8 cellular contexts compared by ENCODE assay signal in the genomic region with DNA sequence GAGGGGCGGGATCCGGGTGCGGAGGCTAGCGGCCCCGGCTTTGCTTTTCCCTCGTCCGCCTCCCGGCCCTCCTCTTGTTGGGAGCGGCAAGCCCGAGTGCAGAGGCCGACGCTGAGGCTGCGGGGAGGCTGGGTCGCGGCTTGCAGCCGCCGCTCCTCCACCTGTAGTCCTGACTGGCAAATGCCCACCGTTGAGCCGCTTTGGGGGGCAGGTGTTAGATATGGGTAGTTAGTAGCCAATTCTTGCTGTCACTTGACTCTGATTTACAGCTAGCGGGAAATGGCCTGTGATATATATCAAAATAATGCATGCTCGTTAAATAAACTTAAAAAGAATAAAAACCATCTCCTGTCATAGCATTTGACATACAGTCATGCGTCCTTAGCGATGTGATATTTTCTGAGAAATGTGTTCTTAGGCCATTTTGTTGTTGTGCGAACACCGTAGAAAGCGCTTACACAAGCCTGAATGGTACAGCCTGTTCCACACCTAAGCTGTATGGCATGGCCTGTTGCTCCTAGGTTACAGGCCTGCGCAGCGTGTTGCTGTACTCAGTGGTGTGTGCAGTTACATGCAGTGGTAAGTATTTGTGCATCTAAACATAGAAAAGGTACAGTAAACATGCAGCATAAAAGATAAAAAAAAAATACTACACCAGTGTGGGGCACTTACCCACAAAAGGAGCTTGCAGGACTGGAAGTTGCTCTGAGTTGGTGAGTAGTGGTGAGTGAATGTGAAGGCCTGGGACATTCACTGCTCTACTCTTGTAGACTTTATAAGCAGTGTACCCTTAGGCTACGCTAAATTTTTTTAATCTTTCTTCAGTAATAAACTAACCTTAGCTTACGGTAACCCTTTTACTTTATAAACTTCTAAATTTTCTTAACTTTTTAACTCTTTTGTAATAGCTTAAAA. TPM values are rescaled to one million over a fixed set of nuclear protein-coding genes. Genes with fewer than 3 reads are reported as not detected.
DNase-seq lines count a peak whose midpoint lies in the region; ATAC-seq and TF ChIP-seq lines count a peak whose summit lies in the region.

No MANE protein-coding gene starts in this region.

- H3K9me3 ChIP-seq in ES-I3 (ENCODE audit: control insufficient read depth, insufficient read depth, low read length) (no peaks in the 10 kb centered on the region), T-helper 17 cell (ENCODE audit: control insufficient read depth, low read length, poor library complexity, severe bottlenecking) (no peaks in the 10 kb centered on the region), endocrine pancreas (ENCODE audit: control insufficient read depth, low read length) (no peaks in the 10 kb centered on the region), mononuclear cell (ENCODE audit: low read depth, low read length) (no peaks in the 10 kb centered on the region), upper lobe of left lung (no peaks in the 10 kb centered on the region)

- no peak for TF ChIP-seq POLR2A in upper lobe of left lung (IDR thresholded peaks at IDR 0.05)

- peaks cover 23% of the 10 kb centered on the region for H3K4me1 Mint-ChIP-seq in T-helper 17 cell

- H3K27me3 Mint-ChIP-seq in T-helper 17 cell = no peaks in the 10 kb centered on the region

- H3K27me3 ChIP-seq in endocrine pancreas (ENCODE audit: control insufficient read depth, insufficient read depth, low read length) (no peaks in the 10 kb centered on the region), mononuclear cell (ENCODE audit: insufficient read depth, low read length) (no peaks in the 10 kb centered on the region), upper lobe of left lung (no peaks in the 10 kb centered on the region)

- H3K4me3 ChIP-seq in endocrine pancreas (ENCODE audit: control insufficient read depth, insufficient read depth, low read length) = peak overlapping the region; percentile 91
- H3K4me3 ChIP-seq in mononuclear cell (ENCODE audit: low read length) = peak overlapping the region; percentile 95
- H3K4me3 ChIP-seq in upper lobe of left lung = peak overlapping the region; percentile 77 to 98 (median 85)

- no peak for TF ChIP-seq EP300 in upper lobe of left lung (IDR thresholded peaks at IDR 0.05)

- H3K9ac ChIP-seq in ES-I3 (ENCODE audit: low read depth, low read length) = peak overlapping the region; percentile 65
- H3K9ac ChIP-seq in endocrine pancreas (ENCODE audit: control insufficient read depth, insufficient read depth, low read length) = peak overlapping the region; percentile 33

- peak overlapping the region; percentile 86 for H3K27ac Mint-ChIP-seq in T-helper 17 cell

- H3K36me3 ChIP-seq in ES-I3 (ENCODE audit: insufficient read depth, low read length) = no peaks in the 10 kb centered on the region
- H3K36me3 ChIP-seq in endocrine pancreas (ENCODE audit: control insufficient read depth, insufficient read depth, low read length) = no peaks in the 10 kb centered on the region
- H3K36me3 ChIP-seq in upper lobe of left lung = peaks cover 0 to 15% (median 2%) of the 10 kb centered on the region in 4 donors

- ATAC-seq in HG02884 (IDR thresholded peaks at IDR 0.05; ENCODE audit: unreplicated experiment) (peak; percentile 34), T-helper 17 cell (peak; percentile 18), upper lobe of left lung (ENCODE audit: low FRiP score in 2 of 2) (peak; percentile 75 to 76), HG03280 (IDR thresholded peaks at IDR 0.05; ENCODE audit: unreplicated experiment) (no peak)

- 5 to 6% methylated on average over 18 of the region's 30 CpGs for WGBS in upper lobe of left lung, 2 donors

- DNase-seq in T-helper 17 cell = no peak
- peak in 1 of 2 donors; percentile 58 for DNase-seq in upper lobe of left lung
- no peak for DNase-seq in NCI-H1417 (lab: John Stamatoyannopoulos, UW)

- H3K36me3 Mint-ChIP-seq in T-helper 17 cell (ENCODE audit: low read depth) = no peaks in the 10 kb centered on the region

- H3K4me3 Mint-ChIP-seq in T-helper 17 cell = peak overlapping the region; percentile 92

- H3K27ac ChIP-seq in upper lobe of left lung = peak overlapping the region; percentile 95 to 99 (median 98)

- H3K4me1 ChIP-seq in ES-I3 (ENCODE audit: insufficient read depth, low read length) = peaks cover 9% of the 10 kb centered on the region; the same call in 1 of the 2 replicates
- H3K4me1 ChIP-seq in endocrine pancreas (ENCODE audit: control insufficient read depth, insufficient read depth, low read length) = peaks cover 5% of the 10 kb centered on the region
- peaks cover 30% of the 10 kb centered on the region for H3K4me1 ChIP-seq in mononuclear cell (ENCODE audit: insufficient read depth, low read length)
- H3K4me1 ChIP-seq in upper lobe of left lung = peaks cover 11 to 33% (median 29%) of the 10 kb centered on the region in 4 donors

- TF ChIP-seq CTCF in upper lobe of left lung (IDR thresholded peaks at IDR 0.05) = no peak

RNA-seq across cellular contexts. Expression of gene CAPN7, which starts 0.9 kb away (rescaled TPM):
- total RNA-seq in T-helper 17 cell = 10 to 100 TPM; 54.6 to 61.2 TPM
- total RNA-seq in mononuclear cell = 111 TPM
- 100 to 1,000 TPM in 1 of 6 donors, 10 to 100 TPM in 5; 42.3 to 119 (median 46.2) TPM for total RNA-seq in upper lobe of left lung
